ENCODE assay signal across 17 cellular contexts in genomic region chr15:48657891-48658591, GRCh38. TPM values are rescaled to one million over a fixed set of nuclear protein-coding genes. Genes with fewer than 3 reads are reported as not detected.
DNase-seq lines count a peak whose midpoint lies in the region; ATAC-seq and TF ChIP-seq lines count a peak whose summit lies in the region.
"Had no signal": no experiment of that assay in that cellular context is flagged by ENCODE, and none has a peak within 500 bp of the region (broad histone marks: within the 10 kb centered on the region; RNA-seq: fewer than 3 reads in every experiment).

No MANE protein-coding gene starts in this region.

- H3K27me3 Mint-ChIP-seq in osteocyte (ENCODE audit: unreplicated experiment), result no peaks in the 10 kb centered on the region
- H3K27me3 Mint-ChIP-seq in stimulated activated naive B cell treated with anti-CD40 and anti-IgM and Interleukin-4, amounts not matched to agents 10 μg/mL and 1 μg/mL and 100 μg/mL, for 72 hours, result peaks cover 0 to 8% of the 10 kb centered on the region in 2 donors
- H3K27me3 Mint-ChIP-seq: CD4-positive, alpha-beta T cell had no signal

- DNase-seq in Ammon's horn (ENCODE audit: low spot score) (peak; percentile 30), adipocyte (ENCODE audit: low read depth) (no peak), left ventricle myocardium inferior (peak; percentile 33), osteocyte (ENCODE audit: extremely low spot score, unreplicated experiment) (no peak), CD1c-positive myeloid dendritic cell (ENCODE audit: extremely low spot score) (no peak), HPDE6-E6E7 (ENCODE audit: extremely low spot score) (no peak)
- no peak for DNase-seq in stimulated activated naive B cell treated with anti-CD40 and anti-IgM and Interleukin-4, amounts not matched to agents 10 μg/mL and 1 μg/mL and 100 μg/mL, for 72 hours
- DNase-seq: AML-193; Calu3; CD4-positive, alpha-beta T cell; DMS79; MG63; NCI-H1105; NCI-H1694 treated with DMSO at 0.1 percent for 48 hours; NCI-H774 had no signal

- H3K4me1 ChIP-seq in adipocyte (ENCODE audit: control insufficient read depth, insufficient read depth, low read length), result peaks cover 31% of the 10 kb centered on the region
- H3K4me1 ChIP-seq in left ventricle myocardium inferior, result no peaks in the 10 kb centered on the region
- H3K4me1 ChIP-seq: A549 had no signal

- intact Hi-C loops in left ventricle myocardium inferior (cut with micrococcal nuclease), result no loop called here

- TF ChIP-seq CTCF in left ventricle myocardium inferior (IDR thresholded peaks at IDR 0.05; ENCODE audit: borderline replicate concordance) (no peak), osteocyte (IDR thresholded peaks at IDR 0.05) (no peak)

- H3K4me3 ChIP-seq in adipocyte (ENCODE audit: low read length) (peak overlapping the region; percentile 15), left ventricle myocardium inferior (no peak overlapping the region)
- H3K4me3 ChIP-seq: A549, MG63 had no signal

- no peak for ATAC-seq in HG02623 (IDR thresholded peaks at IDR 0.05; ENCODE audit: unreplicated experiment)
- ATAC-seq in stimulated activated naive B cell treated with anti-CD40 and anti-IgM and Interleukin-4, amounts not matched to agents 10 μg/mL and 1 μg/mL and 100 μg/mL, for 72 hours (replicated peaks), result no peak
- ATAC-seq: A549 had no signal

- peak overlapping the region; percentile 56 for H3K27ac ChIP-seq in left ventricle myocardium inferior (replicated peaks)
- H3K27ac ChIP-seq: A549 had no signal

- H3K4me1 Mint-ChIP-seq in osteocyte (ENCODE audit: unreplicated experiment), result peaks cover 22% of the 10 kb centered on the region
- no peaks in the 10 kb centered on the region for H3K4me1 Mint-ChIP-seq in stimulated activated naive B cell treated with anti-CD40 and anti-IgM and Interleukin-4, amounts not matched to agents 10 μg/mL and 1 μg/mL and 100 μg/mL, for 72 hours

- peak overlapping the region; percentile 35 for H3K27ac Mint-ChIP-seq in osteocyte (ENCODE audit: unreplicated experiment)
- H3K27ac Mint-ChIP-seq in stimulated activated naive B cell treated with anti-CD40 and anti-IgM and Interleukin-4, amounts not matched to agents 10 μg/mL and 1 μg/mL and 100 μg/mL, for 72 hours, result no peak overlapping the region
- H3K27ac Mint-ChIP-seq: CD4-positive, alpha-beta T cell had no signal

- H3K36me3 ChIP-seq in adipocyte (ENCODE audit: control insufficient read depth, insufficient read depth, low read length, severe bottlenecking) (no peaks in the 10 kb centered on the region), left ventricle myocardium inferior (no peaks in the 10 kb centered on the region)
- H3K36me3 ChIP-seq: MG63 had no signal

- H3K27me3 ChIP-seq in adipocyte (replicated peaks; ENCODE audit: control insufficient read depth, insufficient read depth, low read length) (no peaks in the 10 kb centered on the region), left ventricle myocardium inferior (ENCODE audit: low read depth) (no peaks in the 10 kb centered on the region)
- H3K27me3 ChIP-seq: MG63 had no signal

- H3K4me3 Mint-ChIP-seq in osteocyte (ENCODE audit: unreplicated experiment), result no peak overlapping the region
- H3K4me3 Mint-ChIP-seq in stimulated activated naive B cell treated with anti-CD40 and anti-IgM and Interleukin-4, amounts not matched to agents 10 μg/mL and 1 μg/mL and 100 μg/mL, for 72 hours, result no peak overlapping the region
- H3K4me3 Mint-ChIP-seq: CD4-positive, alpha-beta T cell had no signal

- H3K9me3 ChIP-seq in adipocyte (ENCODE audit: control insufficient read depth, low read length) (no peaks in the 10 kb centered on the region), left ventricle myocardium inferior (replicated peaks) (peaks cover 10% of the 10 kb centered on the region)
- H3K9me3 ChIP-seq: A549, MG63 had no signal

- H3K36me3 Mint-ChIP-seq in osteocyte (ENCODE audit: unreplicated experiment), result peaks cover 2% of the 10 kb centered on the region
- peaks cover 0 to 3% of the 10 kb centered on the region in 2 donors for H3K36me3 Mint-ChIP-seq in stimulated activated naive B cell treated with anti-CD40 and anti-IgM and Interleukin-4, amounts not matched to agents 10 μg/mL and 1 μg/mL and 100 μg/mL, for 72 hours

- H3K9me3 Mint-ChIP-seq in osteocyte (ENCODE audit: unreplicated experiment), result peaks cover 13% of the 10 kb centered on the region
- peaks cover 3 to 5% of the 10 kb centered on the region in 2 donors for H3K9me3 Mint-ChIP-seq in stimulated activated naive B cell treated with anti-CD40 and anti-IgM and Interleukin-4, amounts not matched to agents 10 μg/mL and 1 μg/mL and 100 μg/mL, for 72 hours
- H3K9me3 Mint-ChIP-seq: CD4-positive, alpha-beta T cell had no signal

- H3K9ac ChIP-seq in adipocyte (ENCODE audit: low read length), result peak overlapping the region; percentile 58

RNA-seq across cellular contexts. Expression of gene FBN1, which starts 12.5 kb away (rescaled TPM):
- 45.5 TPM for total RNA-seq in left ventricle myocardium inferior
- 1,012 and 1,104 TPM in 2 replicates for total RNA-seq in osteocyte

Comparison
In these comparisons a context has a peak if more than half of its experiments do, and no peak if none do; other contexts are left out.
1. DNase-seq: peak in Ammon's horn (single experiment) and left ventricle myocardium inferior (single experiment); none in adipocyte (single experiment), osteocyte (single experiment), CD1c-positive myeloid dendritic cell (single experiment), HPDE6-E6E7 (single experiment) and stimulated activated naive B cell treated with anti-CD40 and anti-IgM and Interleukin-4, amounts not matched to agents 10 μg/mL and 1 μg/mL and 100 μg/mL, for 72 hours (single experiment).
2. RNA of gene FBN1, which starts 12.5 kb away (total RNA-seq): 1,012 to 1,104 TPM in osteocyte; 45.5 TPM in left ventricle myocardium inferior (single experiment); every median in the first group is over 10 times any median in the second.